In the genomic region with DNA sequence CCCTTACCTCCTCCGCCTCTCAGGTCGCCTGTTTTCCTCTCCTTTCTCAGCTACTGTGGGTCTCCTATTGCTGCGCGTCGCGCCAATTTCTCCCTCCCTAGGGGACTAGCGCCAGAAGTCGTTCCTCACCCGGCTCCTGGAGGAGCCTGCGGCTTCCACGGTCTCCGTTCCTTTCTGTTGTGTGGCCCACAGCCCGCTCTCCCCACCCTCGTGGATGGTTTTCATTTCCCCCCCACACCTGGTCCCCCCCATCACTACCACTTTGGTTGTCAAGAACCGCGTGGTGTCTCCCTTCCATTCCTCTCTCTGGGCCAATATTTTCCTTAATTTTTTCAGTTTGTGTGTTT, we compare ENCODE assay signal across 1 cellular context.
TF ChIP-seq lines count a peak whose summit lies in the region.

No MANE protein-coding gene starts in this region.

TF ChIP-seq in SK-N-SH treated with all-trans-retinoic acid at 6 μM for 48 hours, 23 proteins besides CTCF, POLR2A, EP300 and RAD21 (continued from another document):
- TF ChIP-seq, protein P1, sequence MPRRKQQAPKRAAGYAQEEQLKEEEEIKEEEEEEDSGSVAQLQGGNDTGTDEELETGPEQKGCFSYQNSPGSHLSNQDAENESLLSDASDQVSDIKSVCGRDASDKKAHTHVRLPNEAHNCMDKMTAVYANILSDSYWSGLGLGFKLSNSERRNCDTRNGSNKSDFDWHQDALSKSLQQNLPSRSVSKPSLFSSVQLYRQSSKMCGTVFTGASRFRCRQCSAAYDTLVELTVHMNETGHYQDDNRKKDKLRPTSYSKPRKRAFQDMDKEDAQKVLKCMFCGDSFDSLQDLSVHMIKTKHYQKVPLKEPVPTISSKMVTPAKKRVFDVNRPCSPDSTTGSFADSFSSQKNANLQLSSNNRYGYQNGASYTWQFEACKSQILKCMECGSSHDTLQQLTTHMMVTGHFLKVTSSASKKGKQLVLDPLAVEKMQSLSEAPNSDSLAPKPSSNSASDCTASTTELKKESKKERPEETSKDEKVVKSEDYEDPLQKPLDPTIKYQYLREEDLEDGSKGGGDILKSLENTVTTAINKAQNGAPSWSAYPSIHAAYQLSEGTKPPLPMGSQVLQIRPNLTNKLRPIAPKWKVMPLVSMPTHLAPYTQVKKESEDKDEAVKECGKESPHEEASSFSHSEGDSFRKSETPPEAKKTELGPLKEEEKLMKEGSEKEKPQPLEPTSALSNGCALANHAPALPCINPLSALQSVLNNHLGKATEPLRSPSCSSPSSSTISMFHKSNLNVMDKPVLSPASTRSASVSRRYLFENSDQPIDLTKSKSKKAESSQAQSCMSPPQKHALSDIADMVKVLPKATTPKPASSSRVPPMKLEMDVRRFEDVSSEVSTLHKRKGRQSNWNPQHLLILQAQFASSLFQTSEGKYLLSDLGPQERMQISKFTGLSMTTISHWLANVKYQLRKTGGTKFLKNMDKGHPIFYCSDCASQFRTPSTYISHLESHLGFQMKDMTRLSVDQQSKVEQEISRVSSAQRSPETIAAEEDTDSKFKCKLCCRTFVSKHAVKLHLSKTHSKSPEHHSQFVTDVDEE (CRISPR knock-in tag; IDR thresholded peaks at IDR 0.05), result no peak
- no peak for TF ChIP-seq TOX (CRISPR knock-in tag; IDR thresholded peaks at IDR 0.05; ENCODE audit: borderline replicate concordance)
- TF ChIP-seq, protein P2, sequence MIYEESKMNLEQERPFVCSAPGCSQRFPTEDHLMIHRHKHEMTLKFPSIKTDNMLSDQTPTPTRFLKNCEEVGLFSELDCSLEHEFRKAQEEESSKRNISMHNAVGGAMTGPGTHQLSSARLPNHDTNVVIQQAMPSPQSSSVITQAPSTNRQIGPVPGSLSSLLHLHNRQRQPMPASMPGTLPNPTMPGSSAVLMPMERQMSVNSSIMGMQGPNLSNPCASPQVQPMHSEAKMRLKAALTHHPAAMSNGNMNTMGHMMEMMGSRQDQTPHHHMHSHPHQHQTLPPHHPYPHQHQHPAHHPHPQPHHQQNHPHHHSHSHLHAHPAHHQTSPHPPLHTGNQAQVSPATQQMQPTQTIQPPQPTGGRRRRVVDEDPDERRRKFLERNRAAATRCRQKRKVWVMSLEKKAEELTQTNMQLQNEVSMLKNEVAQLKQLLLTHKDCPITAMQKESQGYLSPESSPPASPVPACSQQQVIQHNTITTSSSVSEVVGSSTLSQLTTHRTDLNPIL (CRISPR knock-in tag; IDR thresholded peaks at IDR 0.05; ENCODE audit: low read depth), result no peak
- TF ChIP-seq OSR1 (CRISPR knock-in tag; IDR thresholded peaks at IDR 0.05), result no peak
- no peak for TF ChIP-seq ZFP30 (CRISPR knock-in tag; IDR thresholded peaks at IDR 0.05)
- TF ChIP-seq, protein P3, sequence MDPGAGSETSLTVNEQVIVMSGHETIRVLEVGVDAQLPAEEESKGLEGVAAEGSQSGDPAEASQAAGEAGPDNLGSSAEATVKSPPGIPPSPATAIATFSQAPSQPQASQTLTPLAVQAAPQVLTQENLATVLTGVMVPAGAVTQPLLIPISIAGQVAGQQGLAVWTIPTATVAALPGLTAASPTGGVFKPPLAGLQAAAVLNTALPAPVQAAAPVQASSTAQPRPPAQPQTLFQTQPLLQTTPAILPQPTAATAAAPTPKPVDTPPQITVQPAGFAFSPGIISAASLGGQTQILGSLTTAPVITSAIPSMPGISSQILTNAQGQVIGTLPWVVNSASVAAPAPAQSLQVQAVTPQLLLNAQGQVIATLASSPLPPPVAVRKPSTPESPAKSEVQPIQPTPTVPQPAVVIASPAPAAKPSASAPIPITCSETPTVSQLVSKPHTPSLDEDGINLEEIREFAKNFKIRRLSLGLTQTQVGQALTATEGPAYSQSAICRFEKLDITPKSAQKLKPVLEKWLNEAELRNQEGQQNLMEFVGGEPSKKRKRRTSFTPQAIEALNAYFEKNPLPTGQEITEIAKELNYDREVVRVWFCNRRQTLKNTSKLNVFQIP (CRISPR knock-in tag; IDR thresholded peaks at IDR 0.05; ENCODE audit: borderline replicate concordance, low read depth), result no peak
- no peak for TF ChIP-seq ESRRG (CRISPR knock-in tag; IDR thresholded peaks at IDR 0.05)
- TF ChIP-seq ZNF8 (CRISPR knock-in tag; IDR thresholded peaks at IDR 0.05), result no peak
- no peak for TF ChIP-seq ISL1 (CRISPR knock-in tag; IDR thresholded peaks at IDR 0.05)
